In the genomic region with DNA sequence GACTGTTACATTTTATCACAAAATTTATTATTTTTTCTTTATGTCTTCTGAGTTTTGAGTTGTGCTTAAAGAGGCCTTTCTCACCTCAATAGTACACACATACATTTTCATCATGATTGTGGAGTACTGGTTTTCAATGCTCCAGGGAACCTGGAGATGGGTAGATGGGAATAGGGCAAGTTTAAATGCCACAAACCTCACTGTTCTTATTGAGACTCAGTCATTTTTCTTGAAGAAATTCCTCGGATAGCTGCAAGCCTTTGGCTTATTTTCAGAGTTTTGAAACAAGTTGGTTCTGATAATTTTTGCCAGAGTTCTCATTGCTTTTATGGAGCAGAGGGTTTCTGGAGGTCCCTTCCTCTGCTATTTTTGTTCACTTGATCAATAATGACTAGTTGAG, we compare ENCODE assay signal across 34 cellular contexts.
"Had no signal": no experiment of that assay in that cellular context is flagged by ENCODE, and none has a peak within 500 bp of the region (broad histone marks: within the 10 kb centered on the region; RNA-seq: fewer than 3 reads in every experiment).

No MANE protein-coding gene starts in this region.

- H3K27me3 ChIP-seq: MG63 had no signal

- DNase-seq: Karpas-422, Kasumi-1, MG63, MM.1S, MV-4-11, NCI-H1048, NCI-H1092, NCI-H1092 treated with DMSO at 0.1 percent for 48 hours, NCI-H1105, NCI-H1105 treated with DMSO at 0.1 percent for 48 hours, NCI-H1417, NCI-H1417 treated with DMSO at 0.1 percent for 48 hours, NCI-H1436, NCI-H1436 treated with DMSO at 0.1 percent for 48 hours, NCI-H146, NCI-H1694, NCI-H1694 treated with DMSO at 0.1 percent for 48 hours, NCI-H187, NCI-H187 treated with DMSO at 0.1 percent for 48 hours, NCI-H1930, NCI-H2029, NCI-H2029 treated with DMSO at 0.1 percent for 48 hours, NCI-H2081, NCI-H2081 treated with DMSO at 0.1 percent for 48 hours, NCI-H2107, NCI-H2171, NCI-H2171 treated with DMSO at 0.1 percent for 48 hours, NCI-H2227 treated with DMSO at 0.1 percent for 48 hours, NCI-H226, NCI-H345, NCI-H446, NCI-H446 treated with DMSO at 0.1 percent for 48 hours, NCI-H510A, NCI-H510A treated with DMSO at 0.1 percent for 48 hours had no signal

- H3K4me3 ChIP-seq: MG63 had no signal
